Comparison of ENCODE assay signal across 12 cellular contexts in genomic region chr12:18382486-18382885, GRCh38.
DNase-seq lines count a peak whose midpoint lies in the region; ATAC-seq and TF ChIP-seq lines count a peak whose summit lies in the region.
"Had no signal": no experiment of that assay in that cellular context is flagged by ENCODE, and none has a peak within 500 bp of the region (broad histone marks: within the 10 kb centered on the region; RNA-seq: fewer than 3 reads in every experiment).

No MANE protein-coding gene starts in this region.

- no peak overlapping the region for H2BK12ac ChIP-seq in H9 (ENCODE audit: insufficient read length, low read depth, low read length)

- no peak for TF ChIP-seq CTCF in H9 (conservative IDR thresholded peaks at IDR 0.05)

- H3K9me3 ChIP-seq in H9 (ENCODE audit: control insufficient read depth, low read depth, low read length) = no peaks in the 10 kb centered on the region
- H3K9me3 ChIP-seq: Peyer's patch had no signal

- no peak overlapping the region for H4K8ac ChIP-seq in H9 (replicated peaks; ENCODE audit: insufficient read length, low read depth, low read length)

- no peak overlapping the region for H3K9ac ChIP-seq in H9 (ENCODE audit: extremely low read depth, insufficient read length, low read length)

- H2BK120ac ChIP-seq in H9 (ENCODE audit: low read depth, low read length, poor library complexity, severe bottlenecking) = no peak overlapping the region

- no peak overlapping the region for H3K4me3 Mint-ChIP-seq in H9
- H3K4me3 Mint-ChIP-seq: activated CD4-positive, alpha-beta T cell treated with anti-CD3 and anti-CD28 coated beads, Interleukin-2, amount 10 ng/mL, durations not matched to agents 7 days and 5 days; activated T-helper 1 cell treated with anti-CD3 and anti-CD28 coated beads, Interleukin-12 subunit alpha, Interleukin-12 subunit beta, Interleukin-2, Interleukin-4 antibody, amounts not matched to agents 30 ng/mL and 10 ng/mL and 1 ng/mL, durations not matched to agents 14 hours and 24 hours and 36 hours; effector memory CD8-positive, alpha-beta T cell had no signal

- no peak overlapping the region for H3K27ac ChIP-seq in H9 (ENCODE audit: insufficient read length, low read depth, low read length)
- H3K27ac ChIP-seq: Peyer's patch had no signal

- no peak for DNase-seq in H9
- DNase-seq in amniotic epithelial cell (ENCODE audit: low read depth) = peak; percentile 76
- peak; percentile 0 for DNase-seq in glomerular visceral epithelial cell (ENCODE audit: extremely low spot score)
- DNase-seq in NCI-H1930 (lab: John Stamatoyannopoulos, UW) = no peak
- DNase-seq in NCI-H2081 treated with DMSO at 0.1 percent for 48 hours (lab: John Stamatoyannopoulos, UW) = no peak
- DNase-seq in OCI-M1 (lab: John Stamatoyannopoulos, UW) = no peak
- DNase-seq: activated CD4-positive, alpha-beta T cell treated with anti-CD3 and anti-CD28 coated beads, Interleukin-2, amount 10 ng/mL, durations not matched to agents 7 days and 5 days; effector memory CD8-positive, alpha-beta T cell; NCI-H446 treated with DMSO at 0.1 percent for 48 hours; Peyer's patch had no signal

- peak overlapping the region; percentile 30 to 80 (median 62); a peak in 4 of 7 replicates for H3K27ac Mint-ChIP-seq in H9
- H3K27ac Mint-ChIP-seq: activated CD4-positive, alpha-beta T cell treated with anti-CD3 and anti-CD28 coated beads, Interleukin-2, amount 10 ng/mL, durations not matched to agents 7 days and 5 days; activated T-helper 1 cell treated with anti-CD3 and anti-CD28 coated beads, Interleukin-12 subunit alpha, Interleukin-12 subunit beta, Interleukin-2, Interleukin-4 antibody, amounts not matched to agents 30 ng/mL and 10 ng/mL and 1 ng/mL, durations not matched to agents 14 hours and 24 hours and 36 hours; effector memory CD8-positive, alpha-beta T cell had no signal

- WGBS in H9 (ENCODE audit: extremely low coverage, insufficient read length, low lambda C conversion rate) = no CpG with 5 or more reads among the region's 3 CpGs

- H2BK15ac ChIP-seq in H9 (ENCODE audit: low read depth, low read length) = no peak overlapping the region

- H3K4ac ChIP-seq in H9 (ENCODE audit: low read depth, low read length) = no peak overlapping the region

- peaks cover 2% of the 10 kb centered on the region in 2 experiments; a peak in 2 of 5 replicates for H3K9me3 Mint-ChIP-seq in H9

- no peak overlapping the region for H3K23ac ChIP-seq in H9 (ENCODE audit: insufficient read length, low read depth, low read length)

- H3T11ph ChIP-seq in H9 (ENCODE audit: low read length) = no peak overlapping the region

- H3K14ac ChIP-seq in H9 (ENCODE audit: insufficient read depth, low read length) = no peak overlapping the region

- H2BK20ac ChIP-seq in H9 (ENCODE audit: low read depth, low read length, poor library complexity, severe bottlenecking) = no peak overlapping the region

- H3K36me3 Mint-ChIP-seq in H9 (ENCODE audit: insufficient read depth in 1 of 3, low read depth in 3 of 3) = no peaks in the 10 kb centered on the region; a peak in 2 of 7 replicates

- H3K4me1 ChIP-seq in H9 (ENCODE audit: insufficient read depth, low read length) = no peaks in the 10 kb centered on the region
- H3K4me1 ChIP-seq: Peyer's patch had no signal

- no peaks in the 10 kb centered on the region for H3K79me2 ChIP-seq in H9 (ENCODE audit: insufficient read depth, low read length)

- ATAC-seq in HG02938 (IDR thresholded peaks at IDR 0.05; ENCODE audit: unreplicated experiment) = no peak
- ATAC-seq: effector memory CD8-positive, alpha-beta T cell had no signal

- no peak overlapping the region for H3K4me2 ChIP-seq in H9 (ENCODE audit: insufficient read depth, insufficient read length, low read length)

- no peak overlapping the region for H3K18ac ChIP-seq in H9 (ENCODE audit: insufficient read length, low read depth, low read length)

- H3K27me3 Mint-ChIP-seq in H9 (ENCODE audit: low read depth) = no peaks in the 10 kb centered on the region
- H3K27me3 Mint-ChIP-seq: activated CD4-positive, alpha-beta T cell treated with anti-CD3 and anti-CD28 coated beads, Interleukin-2, amount 10 ng/mL, durations not matched to agents 7 days and 5 days; effector memory CD8-positive, alpha-beta T cell had no signal

- H3K79me1 ChIP-seq in H9 (ENCODE audit: insufficient read depth, low read depth, low read length, poor library complexity, severe bottlenecking) = no peaks in the 10 kb centered on the region

- H3K27me3 ChIP-seq in H9 (ENCODE audit: insufficient read depth, low read length) = no peaks in the 10 kb centered on the region
- H3K27me3 ChIP-seq: Peyer's patch had no signal

- H2AK5ac ChIP-seq in H9 (ENCODE audit: insufficient read length, low read length) = no peak overlapping the region

- no peak overlapping the region for H2BK5ac ChIP-seq in H9 (ENCODE audit: insufficient read length, low read length)

- no peaks in the 10 kb centered on the region for H4K20me1 ChIP-seq in H9 (ENCODE audit: control insufficient read depth, insufficient read depth, insufficient read length)

- H2AFZ ChIP-seq in H9 (ENCODE audit: low read length) = no peak overlapping the region

- peaks cover 12 to 15% of the 10 kb centered on the region in 2 experiments for H3K4me1 Mint-ChIP-seq in H9
- H3K4me1 Mint-ChIP-seq: activated CD4-positive, alpha-beta T cell treated with anti-CD3 and anti-CD28 coated beads, Interleukin-2, amount 10 ng/mL, durations not matched to agents 7 days and 5 days had no signal

- no peak overlapping the region for H4K91ac ChIP-seq in H9 (ENCODE audit: insufficient read length, low read depth, low read length)

- H3K23me2 ChIP-seq in H9 (ENCODE audit: insufficient read length, low read depth, low read length, poor library complexity, severe bottlenecking) = no peaks in the 10 kb centered on the region

- H4K5ac ChIP-seq in H9 (ENCODE audit: insufficient read length, low read depth, low read length) = no peak overlapping the region

- no peak overlapping the region for H3K56ac ChIP-seq in H9 (ENCODE audit: insufficient read length, low read depth, low read length)

Comparison
In these comparisons a context has a peak if more than half of its experiments do, and no peak if none do; other contexts are left out.
1. DNase-seq: peak in amniotic epithelial cell (single experiment) and glomerular visceral epithelial cell (single experiment); none in H9 (single experiment), NCI-H1930 (0 of 2), NCI-H2081 treated with DMSO at 0.1 percent for 48 hours (single experiment) and OCI-M1 (single experiment).